Comparison of ENCODE assay signal across 8 cellular contexts in genomic region chr16:85898521-85899442, GRCh38. TPM values are rescaled to one million over a fixed set of nuclear protein-coding genes. Genes with fewer than 3 reads are reported as not detected.
DNase-seq lines count a peak whose midpoint lies in the region; ATAC-seq and TF ChIP-seq lines count a peak whose summit lies in the region.

IRF8 (plus strand) TSS chr16:85899162; CDS start chr16:85903016, 3,854 bp downstream.

- no peak within 1 kb of the TSS for H2AFZ ChIP-seq in MM.1S (ENCODE audit: low read length)

- H3K79me2 ChIP-seq in MM.1S (ENCODE audit: low read length) = peaks cover 2% of the 10 kb centered on the region

- H3K27me3 ChIP-seq in liver (ENCODE audit: control insufficient read depth in 4 of 4, insufficient read depth in 4 of 4, low read length in 3 of 4) (no peaks in the 10 kb centered on the region), MM.1S (replicated peaks; ENCODE audit: insufficient read depth, low read length) (peaks cover 16% of the 10 kb centered on the region; the same call in 1 of the 2 replicates)

- TF ChIP-seq CTCF in cardiac fibroblast (IDR thresholded peaks at IDR 0.05; ENCODE audit: low read depth, low read length) = no peak
- no peak for TF ChIP-seq CTCF in liver (IDR thresholded peaks at IDR 0.05; ENCODE audit: low read depth, low read length, missing input control)
- TF ChIP-seq CTCF in MM.1S (IDR thresholded peaks at IDR 0.05; ENCODE audit: low read length) = no peak

- H3K9ac ChIP-seq in liver (ENCODE audit: low read depth in 1 of 2, low read length in 2 of 2) = peak within 1 kb of the TSS; percentile 70 to 94
- H3K9ac ChIP-seq in MM.1S (ENCODE audit: low read length) = no peak within 1 kb of the TSS

- no peak within 1 kb of the TSS for H3K4me2 ChIP-seq in MM.1S (ENCODE audit: low read depth, low read length)

- H4K20me1 ChIP-seq in MM.1S (ENCODE audit: insufficient read depth, low read length) = no peaks in the 10 kb centered on the region

- under 1% methylated on average over 102 of the region's 102 CpGs for WGBS in liver

- H3K36me3 ChIP-seq in liver (ENCODE audit: control insufficient read depth in 4 of 4, insufficient read depth in 3 of 4, low read depth in 1 of 4, low read length in 3 of 4) = peaks cover 0 to 7% (median 3%) of the 10 kb centered on the region in 4 donors
- H3K36me3 ChIP-seq in MM.1S (replicated peaks; ENCODE audit: insufficient read depth, low read length) = no peaks in the 10 kb centered on the region

- H3K9me3 ChIP-seq in liver (ENCODE audit: control insufficient read depth in 4 of 4, low read length in 3 of 4) = no peaks in the 10 kb centered on the region
- no peaks in the 10 kb centered on the region for H3K9me3 ChIP-seq in MM.1S (replicated peaks; ENCODE audit: insufficient read depth, low read length)

- peak; percentile 16 to 38 (median 22) for DNase-seq in activated CD4-positive, CD25-positive, alpha-beta regulatory T cell (lab: John Stamatoyannopoulos, UW)
- DNase-seq in cardiac fibroblast (ENCODE audit: low read depth in 2 of 2) (peak; percentile 17 to 52), MM.1S (no peak), NCI-H345 treated with DMSO at 0.1 percent for 48 hours (lab: John Stamatoyannopoulos, UW; ENCODE audit: unreplicated experiment) (no peak)
- peak; percentile 85 to 90 for DNase-seq in stimulated activated CD4-positive, alpha-beta T cell treated with anti-CD3 and anti-CD28 coated beads, Interleukin-4, amount 100 ng/mL, for 4 hours

- peaks cover 10% of the 10 kb centered on the region for H3F3A ChIP-seq in MM.1S (ENCODE audit: insufficient read depth, low read length)

- TF ChIP-seq POLR2A in GM18505 (IDR thresholded peaks at IDR 0.05; ENCODE audit: borderline replicate concordance, extremely low read depth, insufficient read depth, insufficient read length) = peak; percentile 100

- H3K9me2 ChIP-seq in MM.1S (replicated peaks; ENCODE audit: insufficient read depth, low read length) = no peaks in the 10 kb centered on the region

- H3K27ac ChIP-seq in liver (ENCODE audit: low read depth in 1 of 2, low read length in 2 of 2) (peak within 1 kb of the TSS; percentile 77 to 82), MM.1S (ENCODE audit: low read length) (no peak within 1 kb of the TSS)

- H3K4me1 ChIP-seq in liver (ENCODE audit: control insufficient read depth in 4 of 4, insufficient read depth in 4 of 4, low read length in 3 of 4) = peaks cover 11 to 32% (median 22%) of the 10 kb centered on the region in 4 donors
- H3K4me1 ChIP-seq in MM.1S (ENCODE audit: low read length) = peaks cover 12% of the 10 kb centered on the region

- ATAC-seq in GM18505 (IDR thresholded peaks at IDR 0.05; ENCODE audit: unreplicated experiment) (no peak), HG02973 (IDR thresholded peaks at IDR 0.05; ENCODE audit: unreplicated experiment) (peak; percentile 33)

- peak within 1 kb of the TSS; percentile 21 to 38 for H3K4me3 ChIP-seq in cardiac fibroblast (replicated peaks in 1 of 2; ENCODE audit: low read depth in 2 of 2, low read length in 2 of 2)
- peak within 1 kb of the TSS; percentile 70 to 91 (median 84) for H3K4me3 ChIP-seq in liver (ENCODE audit: low read depth in 1 of 3, low read length in 3 of 3)
- H3K4me3 ChIP-seq in MM.1S (ENCODE audit: low read length) = no peak within 1 kb of the TSS

- no peak for TF ChIP-seq RAD21 in liver (IDR thresholded peaks at IDR 0.05)

TF ChIP-seq in liver, 16 proteins besides CTCF, POLR2A, EP300 and RAD21:
- peak; percentile 68 for TF ChIP-seq SP1 (IDR thresholded peaks at IDR 0.05)
- no peak for TF ChIP-seq YY1 (IDR thresholded peaks at IDR 0.05)
- peak in 1 of 2 donors; percentile 14 for TF ChIP-seq RXRA (IDR thresholded peaks at IDR 0.05)
- TF ChIP-seq EGR1 (IDR thresholded peaks at IDR 0.05; ENCODE audit: low read depth in 2 of 2) = peak in 1 of 2 donors; percentile 28
- TF ChIP-seq ZBTB33 (IDR thresholded peaks at IDR 0.05) = no peak
- TF ChIP-seq REST (IDR thresholded peaks at IDR 0.05) = peak; percentile 72

RNA-seq across cellular contexts. Expression of gene IRF8, which starts in this region (rescaled TPM):
- 10 to 100 TPM; 17.1 to 25.8 TPM for total RNA-seq in liver
- polyA plus RNA-seq in liver = 1 to 10 TPM; 5.1 to 7.6 TPM

Comparison
In these comparisons a context has a peak if more than half of its experiments do, and no peak if none do; other contexts are left out.
1. DNase-seq: peak in activated CD4-positive, CD25-positive, alpha-beta regulatory T cell (4 of 4), cardiac fibroblast (2 of 2) and stimulated activated CD4-positive, alpha-beta T cell treated with anti-CD3 and anti-CD28 coated beads, Interleukin-4, amount 100 ng/mL, for 4 hours (2 of 2); none in MM.1S (single experiment) and NCI-H345 treated with DMSO at 0.1 percent for 48 hours (single experiment).